8 cellular contexts compared by ENCODE assay signal in genomic region chr1:2413495-2414296, GRCh38. TPM values are rescaled to one million over a fixed set of nuclear protein-coding genes. Genes with fewer than 3 reads are reported as not detected.
DNase-seq lines count a peak whose midpoint lies in the region; ATAC-seq lines count a peak whose summit lies in the region.

No MANE protein-coding gene starts in this region.

- H3K4me1 ChIP-seq in BLaER1, result peaks cover 52% of the 10 kb centered on the region

- H3K9me3 ChIP-seq in BLaER1, result no peaks in the 10 kb centered on the region

- peak overlapping the region; percentile 91 for H3K27ac ChIP-seq in BLaER1

- peaks cover 18% of the 10 kb centered on the region; the same call in 1 of the 2 replicates for H3K36me3 ChIP-seq in BLaER1

- peak overlapping the region; percentile 99 for H3K4me2 ChIP-seq in BLaER1

- no peaks in the 10 kb centered on the region for H3K27me3 Mint-ChIP-seq in activated T-cell treated with anti-CD3 and anti-CD28 coated beads, Interleukin-2, amount 50 U/mL, for 4 hours (ENCODE audit: low read depth)
- peaks cover 0 to 9% of the 10 kb centered on the region in 2 donors for H3K27me3 Mint-ChIP-seq in stimulated activated naive B cell treated with anti-CD40 and anti-IgM and Interleukin-4, amounts not matched to agents 10 μg/mL and 1 μg/mL and 100 μg/mL, for 72 hours

- H3K36me3 Mint-ChIP-seq in activated T-cell treated with anti-CD3 and anti-CD28 coated beads, Interleukin-2, amount 50 U/mL, for 4 hours (ENCODE audit: insufficient read depth), result peaks cover 4% of the 10 kb centered on the region
- H3K36me3 Mint-ChIP-seq in stimulated activated naive B cell treated with anti-CD40 and anti-IgM and Interleukin-4, amounts not matched to agents 10 μg/mL and 1 μg/mL and 100 μg/mL, for 72 hours, result peaks cover 12 to 14% of the 10 kb centered on the region in 2 donors

- peak overlapping the region; percentile 83 for H3K4me3 Mint-ChIP-seq in activated T-cell treated with anti-CD3 and anti-CD28 coated beads, Interleukin-2, amount 50 U/mL, for 4 hours
- H3K4me3 Mint-ChIP-seq in stimulated activated naive B cell treated with anti-CD40 and anti-IgM and Interleukin-4, amounts not matched to agents 10 μg/mL and 1 μg/mL and 100 μg/mL, for 72 hours, result peak overlapping the region; percentile 91 to 92

- peak overlapping the region; percentile 86 for H3K9ac ChIP-seq in BLaER1

- no peak for ATAC-seq in activated T-cell treated with anti-CD3 and anti-CD28 coated beads, Interleukin-2, amount 50 U/mL, for 4 hours
- ATAC-seq in stimulated activated naive B cell treated with anti-CD40 and anti-IgM and Interleukin-4, amounts not matched to agents 10 μg/mL and 1 μg/mL and 100 μg/mL, for 72 hours (replicated peaks), result no peak
- ATAC-seq in GM18873 (IDR thresholded peaks at IDR 0.05; ENCODE audit: low FRiP score, unreplicated experiment) (no peak), GM19395 (IDR thresholded peaks at IDR 0.05; ENCODE audit: unreplicated experiment) (no peak)

- H3K9me3 Mint-ChIP-seq in activated T-cell treated with anti-CD3 and anti-CD28 coated beads, Interleukin-2, amount 50 U/mL, for 4 hours, result no peaks in the 10 kb centered on the region
- no peaks in the 10 kb centered on the region for H3K9me3 Mint-ChIP-seq in stimulated activated naive B cell treated with anti-CD40 and anti-IgM and Interleukin-4, amounts not matched to agents 10 μg/mL and 1 μg/mL and 100 μg/mL, for 72 hours

- peak overlapping the region; percentile 88 for H3K27ac Mint-ChIP-seq in stimulated activated naive B cell treated with anti-CD40 and anti-IgM and Interleukin-4, amounts not matched to agents 10 μg/mL and 1 μg/mL and 100 μg/mL, for 72 hours

- DNase-seq in HT-29 (ENCODE audit: low spot score), result peak; percentile 23
- no peak for DNase-seq in activated T-cell treated with anti-CD3 and anti-CD28 coated beads, Interleukin-2, amount 50 U/mL, for 4 hours
- DNase-seq in stimulated activated naive B cell treated with anti-CD40 and anti-IgM and Interleukin-4, amounts not matched to agents 10 μg/mL and 1 μg/mL and 100 μg/mL, for 72 hours, result no peak
- no peak for DNase-seq in activated CD4-positive, CD25-positive, alpha-beta regulatory T cell (lab: John Stamatoyannopoulos, UW)

- H3K4me1 Mint-ChIP-seq in activated T-cell treated with anti-CD3 and anti-CD28 coated beads, Interleukin-2, amount 50 U/mL, for 4 hours (ENCODE audit: low read depth), result peaks cover 35% of the 10 kb centered on the region
- peaks cover 22 to 67% of the 10 kb centered on the region in 2 donors for H3K4me1 Mint-ChIP-seq in stimulated activated naive B cell treated with anti-CD40 and anti-IgM and Interleukin-4, amounts not matched to agents 10 μg/mL and 1 μg/mL and 100 μg/mL, for 72 hours

- H3K4me3 ChIP-seq in BLaER1 (peak overlapping the region; percentile 80), iPS-11a (ENCODE audit: low read depth, low read length) (peak overlapping the region; percentile 72)

- H3K27me3 ChIP-seq in BLaER1, result peaks cover 3% of the 10 kb centered on the region; the same call in 1 of the 2 replicates

- H4K20me1 ChIP-seq in BLaER1, result no peaks in the 10 kb centered on the region

RNA-seq across cellular contexts. Expression of gene PEX10, which starts 1.3 kb away (rescaled TPM):
- total RNA-seq in HT-29 (2014; rRNA removed; shearing (Covaris generic)), result 72.2 and 76.7 TPM in 2 replicates
- 10 to 100 TPM; 23.4 to 23.6 (median 23.6) TPM for total RNA-seq in activated T-cell treated with anti-CD3 and anti-CD28 coated beads, Interleukin-2, amount 50 U/mL, for 4 hours

RNA-seq across cellular contexts. Expression of gene RER1, which starts 22.1 kb away (rescaled TPM):
- total RNA-seq in HT-29 (2014; rRNA removed; shearing (Covaris generic)), result 60.1 and 66.2 TPM in 2 replicates
- total RNA-seq in activated T-cell treated with anti-CD3 and anti-CD28 coated beads, Interleukin-2, amount 50 U/mL, for 4 hours, result 100 to 1,000 TPM; 153 to 170 (median 170) TPM

RNA-seq across cellular contexts. Expression of gene MORN1, which starts 22.3 kb away (rescaled TPM):
- 19.3 and 23.6 TPM in 2 replicates for total RNA-seq in HT-29 (2014; rRNA removed; shearing (Covaris generic))
- 1 to 10 TPM; 6.4 to 7.0 (median 6.7) TPM for total RNA-seq in activated T-cell treated with anti-CD3 and anti-CD28 coated beads, Interleukin-2, amount 50 U/mL, for 4 hours
